ENCODE assay signal across 32 cellular contexts in the genomic region with DNA sequence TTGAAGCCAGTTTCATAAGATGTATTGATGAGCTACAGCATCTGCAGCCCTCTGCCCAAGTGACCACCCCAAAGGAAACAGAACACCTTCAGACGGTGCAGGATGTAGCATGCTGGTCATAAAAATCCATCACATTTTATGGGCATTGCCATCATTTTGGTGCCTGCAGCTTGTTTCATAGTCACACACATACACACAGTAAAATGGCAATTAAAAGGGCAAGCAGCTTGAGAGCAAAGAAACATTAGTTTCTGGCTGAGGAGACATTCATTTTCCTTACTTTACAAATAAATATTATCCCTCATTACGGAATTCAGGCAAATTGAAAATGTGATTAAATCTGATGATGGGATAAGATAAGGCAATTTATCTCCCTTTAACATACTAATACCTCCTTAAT. TPM values are rescaled to one million over a fixed set of nuclear protein-coding genes. Genes with fewer than 3 reads are reported as not detected.
"Had no signal": no experiment of that assay in that cellular context is flagged by ENCODE, and none has a peak within 500 bp of the region (broad histone marks: within the 10 kb centered on the region; RNA-seq: fewer than 3 reads in every experiment).

No MANE protein-coding gene starts in this region.

- H3K27ac ChIP-seq: adrenal gland, ascending aorta, body of pancreas, brain microvascular endothelial cell, breast epithelium, cardiac muscle cell had no signal

- H3K36me3 ChIP-seq: adrenal gland, ascending aorta, brain microvascular endothelial cell, breast epithelium, cardiac muscle cell had no signal

- H3K4me1 ChIP-seq: adrenal gland, ascending aorta, body of pancreas, breast epithelium had no signal

- ATAC-seq: activated naive CD4-positive, alpha-beta T cell treated with anti-CD3 and anti-CD28 coated beads, Interleukin-2, amount 50 U/mL, for 72 hours; activated naive CD8-positive, alpha-beta T cell treated with anti-CD3 and anti-CD28 coated beads, Interleukin-2, amount 50 U/mL, for 24 hours; activated T-cell treated with anti-CD3 and anti-CD28 coated beads, Interleukin-2, amount 50 U/mL, for 4 hours; activated T-cell treated with anti-CD3 and anti-CD28 coated beads, Interleukin-2, amount 50 U/mL, for 72 hours; activated T-helper 17 cell treated with anti-CD3 and anti-CD28 coated beads, Interleukin-2, amount 50 U/mL, for 72 hours; body of pancreas had no signal

- H3K4me3 ChIP-seq: adrenal gland, ascending aorta, body of pancreas, breast epithelium, cardiac muscle cell had no signal

- H3K27me3 ChIP-seq: adrenal gland, ascending aorta, body of pancreas, brain microvascular endothelial cell, breast epithelium had no signal

- DNase-seq: activated effector memory CD4-positive, alpha-beta T cell treated with anti-CD3 and anti-CD28 coated beads, Interleukin-2, amount 50 U/mL, for 16 hours; activated effector memory CD4-positive, alpha-beta T cell treated with Interleukin-2 at 50 U/mL for 16 hours; activated gamma-delta T cell; activated gamma-delta T cell treated with Interleukin-2 at 50 U/mL for 16 hours; activated naive CD4-positive, alpha-beta T cell; activated naive CD4-positive, alpha-beta T cell treated with anti-CD3 and anti-CD28 coated beads for 36 hours; activated naive CD4-positive, alpha-beta T cell treated with anti-CD3 and anti-CD28 coated beads, Interleukin-2, amount 10 ng/mL, durations not matched to agents 7 days and 5 days; activated naive CD4-positive, alpha-beta T cell treated with anti-CD3 and anti-CD28 coated beads, Interleukin-2, amount 50 U/mL, for 16 hours; activated naive CD4-positive, alpha-beta T cell treated with Interleukin-2 at 50 U/mL for 16 hours; activated naive CD8-positive, alpha-beta T cell treated with anti-CD3 and anti-CD28 coated beads for 36 hours; activated naive CD8-positive, alpha-beta T cell treated with anti-CD3 and anti-CD28 coated beads, Interleukin-2, amount 10 ng/mL, durations not matched to agents 7 days and 5 days; activated naive CD8-positive, alpha-beta T cell treated with anti-CD3 and anti-CD28 coated beads, Interleukin-2, amount 50 U/mL, for 24 hours; activated T-cell treated with anti-CD3 and anti-CD28 coated beads, Interleukin-2, amount 50 U/mL, for 4 hours; activated T-cell treated with anti-CD3 and anti-CD28 coated beads, Interleukin-2, amount 50 U/mL, for 48 hours; activated T-cell treated with anti-CD3 and anti-CD28 coated beads, Interleukin-2, amount 50 U/mL, for 72 hours; adrenal gland; amniotic stem cell; amygdala; anterior cingulate cortex; aorta; body of pancreas; brain microvascular endothelial cell; caudate nucleus; central memory CD4-positive, alpha-beta T cell; cerebellar nuclear complex had no signal

- H3K9me3 ChIP-seq: adrenal gland, ascending aorta, body of pancreas, breast epithelium had no signal

RNA-seq across cellular contexts. Expression of gene MYO5B, which starts 13.4 kb away (rescaled TPM):
- total RNA-seq: activated naive CD8-positive, alpha-beta T cell treated with anti-CD3 and anti-CD28 coated beads, Interleukin-2, amount 10 ng/mL, durations not matched to agents 7 days and 5 days; activated T-helper 1 cell treated with anti-CD3 and anti-CD28 coated beads, Interleukin-12 subunit alpha, Interleukin-12 subunit beta, Interleukin-2, Interleukin-4 antibody, amounts not matched to agents 30 ng/mL and 10 ng/mL and 1 ng/mL, durations not matched to agents 14 hours and 24 hours and 36 hours; activated T-helper 2 cell treated with anti-CD3 and anti-CD28 coated beads, Interferon-gamma antibody, Interleukin-2, Interleukin-4, amounts not matched to agents 10 μg/mL and 5 μg/mL and 100 μg/mL, durations not matched to agents 14 hours and 24 hours and 36 hours had no signal
